25 cellular contexts compared by ENCODE assay signal in genomic region chr3:169158379-169158778, GRCh38.
"Had no signal": no experiment of that assay in that cellular context is flagged by ENCODE, and none has a peak within 500 bp of the region (broad histone marks: within the 10 kb centered on the region; RNA-seq: fewer than 3 reads in every experiment).

No MANE protein-coding gene starts in this region.

- H3K4me1 Mint-ChIP-seq: activated naive CD4-positive, alpha-beta T cell treated with anti-CD3 and anti-CD28 coated beads, Interleukin-2, amount 10 ng/mL, durations not matched to agents 7 days and 5 days; activated naive CD8-positive, alpha-beta T cell treated with anti-CD3 and anti-CD28 coated beads, Interleukin-2, amount 50 U/mL, for 24 hours; brain; central memory CD8-positive, alpha-beta T cell; endodermal cell; stimulated activated naive CD8-positive, alpha-beta T cell treated with anti-CD3 and anti-CD28 coated beads, Interleukin-15, amount 100 ng/mL, for 72 hours had no signal

- ATAC-seq: activated CD8-positive, alpha-beta T cell treated with anti-CD3 and anti-CD28 coated beads, Interleukin-2, amount 10 ng/mL, durations not matched to agents 7 days and 5 days; activated naive CD8-positive, alpha-beta T cell treated with anti-CD3 and anti-CD28 coated beads, Interleukin-2, amount 50 U/mL, for 24 hours; lower lobe of right lung; natural killer cell treated with Interleukin-12 subunit alpha and Interleukin-12 subunit beta and Interleukin-15 and Interleukin-18, amount 100 ng/mL, for 72 hours; pancreas; stimulated activated naive CD8-positive, alpha-beta T cell treated with anti-CD3 and anti-CD28 coated beads, Interleukin-15, amount 100 ng/mL, for 72 hours; WTC11 had no signal

- H3K4me3 Mint-ChIP-seq: activated CD8-positive, alpha-beta T cell treated with anti-CD3 and anti-CD28 coated beads, Interleukin-2, amount 10 ng/mL, durations not matched to agents 7 days and 5 days; activated naive CD4-positive, alpha-beta T cell treated with anti-CD3 and anti-CD28 coated beads, Interleukin-2, amount 10 ng/mL, durations not matched to agents 7 days and 5 days; activated naive CD8-positive, alpha-beta T cell treated with anti-CD3 and anti-CD28 coated beads, Interleukin-2, amount 50 U/mL, for 24 hours; activated T-cell treated with anti-CD3 and anti-CD28 coated beads, Interleukin-2, amount 50 U/mL, for 24 hours; brain; central memory CD8-positive, alpha-beta T cell; endodermal cell; natural killer cell treated with Interleukin-12 subunit alpha and Interleukin-12 subunit beta and Interleukin-15 and Interleukin-18, amount 100 ng/mL, for 72 hours; stimulated activated naive CD8-positive, alpha-beta T cell treated with anti-CD3 and anti-CD28 coated beads, Interleukin-15, amount 100 ng/mL, for 72 hours; WTC11 had no signal

- H3K4me1 ChIP-seq: colonic mucosa, pancreas, right lobe of liver, suprapubic skin had no signal

- H3K27me3 ChIP-seq: colonic mucosa, pancreas, right lobe of liver, transverse colon had no signal

- H3K27me3 Mint-ChIP-seq: activated naive CD4-positive, alpha-beta T cell treated with anti-CD3 and anti-CD28 coated beads, Interleukin-2, amount 10 ng/mL, durations not matched to agents 7 days and 5 days; central memory CD8-positive, alpha-beta T cell; stimulated activated naive CD8-positive, alpha-beta T cell treated with anti-CD3 and anti-CD28 coated beads, Interleukin-15, amount 100 ng/mL, for 72 hours had no signal

- H3K4me3 ChIP-seq: colonic mucosa, lower lobe of right lung, pancreas, right lobe of liver, suprapubic skin, transverse colon had no signal

- H3K9me3 Mint-ChIP-seq: activated naive CD4-positive, alpha-beta T cell treated with anti-CD3 and anti-CD28 coated beads, Interleukin-2, amount 10 ng/mL, durations not matched to agents 7 days and 5 days; activated naive CD8-positive, alpha-beta T cell treated with anti-CD3 and anti-CD28 coated beads, Interleukin-2, amount 50 U/mL, for 24 hours; activated T-cell treated with anti-CD3 and anti-CD28 coated beads, Interleukin-2, amount 50 U/mL, for 24 hours; central memory CD8-positive, alpha-beta T cell; endodermal cell; stimulated activated naive CD8-positive, alpha-beta T cell treated with anti-CD3 and anti-CD28 coated beads, Interleukin-15, amount 100 ng/mL, for 72 hours had no signal

- H3K9me3 ChIP-seq: colonic mucosa, lower lobe of right lung, neutrophil, pancreas, right lobe of liver, suprapubic skin, transverse colon had no signal

- H3K27ac Mint-ChIP-seq: activated CD8-positive, alpha-beta T cell treated with anti-CD3 and anti-CD28 coated beads, Interleukin-2, amount 10 ng/mL, durations not matched to agents 7 days and 5 days; activated naive CD4-positive, alpha-beta T cell treated with anti-CD3 and anti-CD28 coated beads, Interleukin-2, amount 10 ng/mL, durations not matched to agents 7 days and 5 days; activated naive CD8-positive, alpha-beta T cell treated with anti-CD3 and anti-CD28 coated beads, Interleukin-2, amount 50 U/mL, for 24 hours; activated T-cell treated with anti-CD3 and anti-CD28 coated beads, Interleukin-2, amount 50 U/mL, for 24 hours; brain; endodermal cell; natural killer cell treated with Interleukin-12 subunit alpha and Interleukin-12 subunit beta and Interleukin-15 and Interleukin-18, amount 100 ng/mL, for 72 hours; stimulated activated naive CD8-positive, alpha-beta T cell treated with anti-CD3 and anti-CD28 coated beads, Interleukin-15, amount 100 ng/mL, for 72 hours; WTC11 had no signal

- H3K36me3 Mint-ChIP-seq: activated naive CD4-positive, alpha-beta T cell treated with anti-CD3 and anti-CD28 coated beads, Interleukin-2, amount 10 ng/mL, durations not matched to agents 7 days and 5 days; brain; natural killer cell treated with Interleukin-12 subunit alpha and Interleukin-12 subunit beta and Interleukin-15 and Interleukin-18, amount 100 ng/mL, for 72 hours; WTC11 had no signal

- H3K36me3 ChIP-seq: colonic mucosa, lower lobe of right lung, neutrophil, pancreas, right lobe of liver, suprapubic skin, transverse colon had no signal

- DNase-seq: activated CD4-positive, alpha-beta T cell treated with anti-CD3 and anti-CD28 coated beads for 4 hours; activated CD8-positive, alpha-beta T cell treated with anti-CD3 and anti-CD28 coated beads, Interleukin-2, amount 10 ng/mL, durations not matched to agents 7 days and 5 days; activated effector memory CD4-positive, alpha-beta T cell treated with Interleukin-2 at 50 U/mL for 16 hours; activated naive CD4-positive, alpha-beta T cell treated with anti-CD3 and anti-CD28 coated beads, Interleukin-2, amount 10 ng/mL, durations not matched to agents 7 days and 5 days; activated naive CD8-positive, alpha-beta T cell treated with anti-CD3 and anti-CD28 coated beads, Interleukin-2, amount 50 U/mL, for 24 hours; activated T-cell treated with anti-CD3 and anti-CD28 coated beads, Interleukin-2, amount 50 U/mL, for 24 hours; anterior cingulate cortex; colonic mucosa; endodermal cell; hypothalamus; islet precursor cell; lower lobe of right lung; pancreas; right lobe of liver; small intestine; stimulated activated CD4-positive, alpha-beta T cell treated with anti-CD3 and anti-CD28 coated beads, Interleukin-15, amount 100 ng/mL, for 24 hours; stimulated activated CD4-positive, alpha-beta T cell treated with anti-CD3 and anti-CD28 coated beads, Interleukin-2, amount 100 ng/mL, for 48 hours; stimulated activated naive CD8-positive, alpha-beta T cell treated with anti-CD3 and anti-CD28 coated beads, Interleukin-15, amount 100 ng/mL, for 72 hours; transverse colon had no signal

- H3K27ac ChIP-seq: colonic mucosa, lower lobe of right lung, neutrophil, pancreas, right lobe of liver, suprapubic skin, transverse colon had no signal
